ENCODE assay signal across 22 cellular contexts in genomic region chr2:3039188-3040065, GRCh38.
A peak's percentile ranks its signal among the peaks of the same experiment; 100 is the strongest.
DNase-seq lines count a peak whose midpoint lies in the region; ATAC-seq and TF ChIP-seq lines count a peak whose summit lies in the region.
"Had no signal": no experiment of that assay in that cellular context is flagged by ENCODE, and none has a peak within 500 bp of the region (broad histone marks: within the 10 kb centered on the region; RNA-seq: fewer than 3 reads in every experiment).

No MANE protein-coding gene starts in this region.

- no peak overlapping the region for H2BK12ac ChIP-seq in neuronal stem cell (ENCODE audit: low read length)

- POLR2A ChIA-PET in OCI-LY7 (lab: Charles Lee): interaction anchor here (0.6 kb wide), 1 partner anchor 217 kb away, joined by 3 read pairs; no protein-coding TSS in a partner anchor

- H3K27me3 Mint-ChIP-seq in stimulated activated naive CD8-positive, alpha-beta T cell treated with anti-CD3 and anti-CD28 coated beads, Interleukin-15, amount 100 ng/mL, for 72 hours: peaks cover 9% of the 10 kb centered on the region
- H3K27me3 Mint-ChIP-seq: CD4-positive, CD25-positive, alpha-beta regulatory T cell had no signal

- no peak overlapping the region for H3K4ac ChIP-seq in neuronal stem cell (ENCODE audit: low read length)

- H3K9me3 Mint-ChIP-seq in stimulated activated naive CD8-positive, alpha-beta T cell treated with anti-CD3 and anti-CD28 coated beads, Interleukin-15, amount 100 ng/mL, for 72 hours: no peaks in the 10 kb centered on the region

- no peak overlapping the region for H2AK5ac ChIP-seq in neuronal stem cell (ENCODE audit: low read depth, low read length)

- H3K23ac ChIP-seq in neuronal stem cell (ENCODE audit: low read depth, low read length, poor library complexity): no peak overlapping the region

- no peak for TF ChIP-seq CTCF in lung (IDR thresholded peaks at IDR 0.05; ENCODE audit: control extremely low read depth, extremely low read depth)
- TF ChIP-seq CTCF in OCI-LY7 (conservative IDR thresholded peaks at IDR 0.05; ENCODE audit: low read length): no peak

- H2AFZ ChIP-seq in neuronal stem cell (ENCODE audit: low read length) (no peak overlapping the region), OCI-LY7 (ENCODE audit: low read length) (no peak overlapping the region)

- H3K4me2 ChIP-seq in neuronal stem cell (ENCODE audit: insufficient read depth, low read length, poor library complexity, severe bottlenecking): no peak overlapping the region
- H3K4me2 ChIP-seq in OCI-LY7 (ENCODE audit: low read length): no peak overlapping the region

- CTCF ChIA-PET in OCI-LY7 (lab: Charles Lee; ENCODE audit: unreplicated experiment): no interaction called here

- H4K20me1 ChIP-seq in OCI-LY7 (ENCODE audit: insufficient read depth, low read length): no peaks in the 10 kb centered on the region

- no peaks in the 10 kb centered on the region for H3K9me2 ChIP-seq in OCI-LY7 (ENCODE audit: insufficient read depth, low read length)

- H3K4me3 Mint-ChIP-seq in stimulated activated naive CD8-positive, alpha-beta T cell treated with anti-CD3 and anti-CD28 coated beads, Interleukin-15, amount 100 ng/mL, for 72 hours: no peak overlapping the region
- H3K4me3 Mint-ChIP-seq: CD4-positive, CD25-positive, alpha-beta regulatory T cell had no signal

- peak overlapping the region; percentile 4 for H3K18ac ChIP-seq in neuronal stem cell (ENCODE audit: low read length)

- H3K9me3 ChIP-seq in lung (ENCODE audit: control insufficient read depth in 2 of 2, insufficient read depth in 1 of 2, low read length in 1 of 2): peaks cover 0 to 4% of the 10 kb centered on the region in 2 donors
- H3K9me3 ChIP-seq in neuronal stem cell (replicated peaks in 1 of 2; ENCODE audit: control insufficient read depth in 2 of 2, insufficient read depth in 1 of 2, low read depth in 1 of 2, low read length in 2 of 2): peaks cover 0 to 3% of the 10 kb centered on the region in 2 donors
- H3K9me3 ChIP-seq in OCI-LY7 (ENCODE audit: low read length): no peaks in the 10 kb centered on the region

- H3K27ac ChIP-seq in lung (ENCODE audit: low read depth in 1 of 2, low read length in 1 of 2): no peak overlapping the region
- no peak overlapping the region for H3K27ac ChIP-seq in neuronal stem cell (replicated peaks; ENCODE audit: low read length)
- H3K27ac ChIP-seq in OCI-LY7 (ENCODE audit: low read depth, low read length, poor library complexity, severe bottlenecking): no peak overlapping the region
- H3K27ac ChIP-seq: RWPE1 had no signal

- H3K79me2 ChIP-seq in OCI-LY7 (ENCODE audit: insufficient read depth, low read depth, low read length): no peaks in the 10 kb centered on the region

- H3K36me3 ChIP-seq in lung (ENCODE audit: control insufficient read depth in 2 of 2, insufficient read depth in 2 of 2, low read length in 2 of 2): no peaks in the 10 kb centered on the region
- H3K36me3 ChIP-seq in neuronal stem cell (replicated peaks in 1 of 2; ENCODE audit: control insufficient read depth in 2 of 2, insufficient read depth in 2 of 2, low read length in 2 of 2): no peaks in the 10 kb centered on the region
- no peaks in the 10 kb centered on the region for H3K36me3 ChIP-seq in OCI-LY7 (ENCODE audit: insufficient read depth, low read length)

- H3K9ac ChIP-seq in neuronal stem cell (ENCODE audit: low read depth, low read length, poor library complexity): no peak overlapping the region

- no peak for DNase-seq in stimulated activated naive CD8-positive, alpha-beta T cell treated with anti-CD3 and anti-CD28 coated beads, Interleukin-15, amount 100 ng/mL, for 72 hours
- no peak for DNase-seq in stimulated activated naive CD8-positive, alpha-beta T cell treated with anti-CD3 and anti-CD28 coated beads, Interleukin-15, Interleukin-2, amounts not matched to agents 100 U/mL and 50 U/mL, for 24 hours
- DNase-seq in lung (ENCODE audit: low spot score) (peak; percentile 15), neuronal stem cell (ENCODE audit: low spot score) (no peak), NCI-H146 treated with DMSO at 0.1 percent for 48 hours (lab: John Stamatoyannopoulos, UW; ENCODE audit: unreplicated experiment) (no peak), OCI-LY7 (ENCODE audit: low spot score) (no peak)
- DNase-seq: CD4-positive, CD25-positive, alpha-beta regulatory T cell; DMS153; DND-41; HCEC 1CT; NCI-H1092; NCI-H1417 treated with DMSO at 0.1 percent for 48 hours; NCI-H187; NCI-H2081 treated with DMSO at 0.1 percent for 48 hours; NCI-H2171; NCI-H226; NCI-H510A; NCI-H69; SHP77 had no signal

- H3K4me1 ChIP-seq in lung (ENCODE audit: control insufficient read depth in 2 of 2, insufficient read depth in 2 of 2, low read length in 2 of 2) (no peaks in the 10 kb centered on the region), neuronal stem cell (ENCODE audit: control insufficient read depth in 2 of 2, insufficient read depth in 1 of 2, low read depth in 1 of 2, low read length in 2 of 2) (no peaks in the 10 kb centered on the region), OCI-LY7 (ENCODE audit: insufficient read depth, low read length, poor library complexity, severe bottlenecking) (no peaks in the 10 kb centered on the region)

- no peak overlapping the region for H4K91ac ChIP-seq in neuronal stem cell (ENCODE audit: low read depth, low read length, poor library complexity)

- H3K4me1 Mint-ChIP-seq in stimulated activated naive CD8-positive, alpha-beta T cell treated with anti-CD3 and anti-CD28 coated beads, Interleukin-15, amount 100 ng/mL, for 72 hours: no peaks in the 10 kb centered on the region
- H3K4me1 Mint-ChIP-seq: CD4-positive, CD25-positive, alpha-beta regulatory T cell had no signal

- no peaks in the 10 kb centered on the region for H3K79me1 ChIP-seq in neuronal stem cell (ENCODE audit: low read depth, low read length)

- peak overlapping the region; percentile 28 for H3K14ac ChIP-seq in neuronal stem cell (ENCODE audit: low read length)

- WGBS in lung, 2 donors: 87% methylated on average over 16 of the region's 16 CpGs
- WGBS in neuronal stem cell (ENCODE audit: extremely low coverage in 2 of 2, insufficient read length in 2 of 2, insufficient replicate concordance in 1 of 2), 2 donors: no CpG with 5 or more reads among the region's 16 CpGs

- H2BK5ac ChIP-seq in neuronal stem cell (ENCODE audit: low read length): no peak overlapping the region

- BruUV-seq in OCI-LY7 (replicated peaks; lab: Mats Ljungman, UMichigan): no TSS peak

- no peak overlapping the region for H4K8ac ChIP-seq in neuronal stem cell (ENCODE audit: low read depth, low read length)

- H3K27ac Mint-ChIP-seq in stimulated activated naive CD8-positive, alpha-beta T cell treated with anti-CD3 and anti-CD28 coated beads, Interleukin-15, amount 100 ng/mL, for 72 hours: peak overlapping the region; percentile 55 to 61
- H3K27ac Mint-ChIP-seq: CD4-positive, CD25-positive, alpha-beta regulatory T cell had no signal

- H3K4me3 ChIP-seq in lung (no peak overlapping the region), neuronal stem cell (ENCODE audit: low read length in 2 of 2) (no peak overlapping the region), OCI-LY7 (ENCODE audit: low read depth, low read length, poor library complexity, severe bottlenecking) (no peak overlapping the region)

- ATAC-seq in stimulated activated naive CD8-positive, alpha-beta T cell treated with anti-CD3 and anti-CD28 coated beads, Interleukin-15, amount 100 ng/mL, for 72 hours: no peak
- no peak for ATAC-seq in stimulated activated naive CD8-positive, alpha-beta T cell treated with anti-CD3 and anti-CD28 coated beads, Interleukin-15, Interleukin-2, amounts not matched to agents 100 U/mL and 50 U/mL, for 24 hours
- ATAC-seq in lung (ENCODE audit: insufficient read depth, low FRiP score) (no peak), HG02798 (IDR thresholded peaks at IDR 0.05; ENCODE audit: poor library complexity, unreplicated experiment) (no peak)
- ATAC-seq: Panc1 had no signal

- intact Hi-C loops in OCI-LY7 (cut with micrococcal nuclease; ENCODE audit: unreplicated experiment): no loop called here

- H2BK120ac ChIP-seq in neuronal stem cell (ENCODE audit: low read depth, low read length): no peak overlapping the region

- H3K27me3 ChIP-seq in lung (ENCODE audit: control insufficient read depth, insufficient read depth) (no peaks in the 10 kb centered on the region), neuronal stem cell (ENCODE audit: control insufficient read depth in 3 of 3, insufficient read depth in 3 of 3, low read depth in 1 of 3, low read length in 3 of 3) (peaks cover 0 to 9% (median 0%) of the 10 kb centered on the region in 3 experiments)

- no peak overlapping the region for H2BK15ac ChIP-seq in neuronal stem cell (ENCODE audit: low read length)
